ENCODE assay signal across 1 cellular context in the genomic region with DNA sequence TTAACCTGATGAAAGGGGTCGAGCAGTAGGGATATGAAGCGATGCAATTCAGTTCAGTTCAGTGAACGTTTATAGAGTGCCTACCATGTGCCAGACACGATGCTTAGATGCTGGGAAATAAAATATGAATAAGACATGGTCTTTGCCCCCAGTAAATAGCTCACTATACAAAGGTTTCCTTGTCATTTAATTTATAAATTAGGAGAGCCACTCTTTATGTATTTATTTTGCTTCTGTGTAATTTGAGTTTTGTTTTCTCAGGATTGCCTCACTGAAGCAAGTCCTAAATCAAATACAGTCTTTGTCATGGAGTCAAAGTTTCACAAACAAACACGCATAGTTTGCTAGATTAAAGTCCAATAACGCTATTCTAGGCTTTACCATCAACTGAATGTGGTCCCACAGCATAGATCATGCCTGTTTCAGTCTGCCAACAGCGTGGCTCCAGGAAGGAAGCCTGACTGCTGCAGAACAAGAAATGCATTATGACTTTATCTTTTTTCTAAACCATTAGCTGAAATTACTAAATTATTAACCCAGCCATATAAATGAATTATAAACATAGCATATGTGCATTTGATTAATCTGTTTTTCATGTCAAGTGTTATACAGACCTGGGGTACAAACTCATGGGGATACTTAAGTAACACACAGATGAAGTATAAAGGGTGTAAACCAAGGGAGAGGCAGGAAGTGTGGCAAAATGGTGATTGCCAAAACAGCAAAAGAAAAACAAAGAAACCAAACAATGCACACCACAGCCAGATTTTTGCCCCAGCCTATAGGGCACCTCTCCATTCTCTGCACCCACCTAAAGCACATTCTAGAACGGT.
TF ChIP-seq lines count a peak whose summit lies in the region.

No MANE protein-coding gene starts in this region.

TF ChIP-seq in liver, 16 proteins besides CTCF, POLR2A, EP300 and RAD21 (continued from another document):
- peak; percentile 89 for TF ChIP-seq REST (IDR thresholded peaks at IDR 0.05)
- TF ChIP-seq, protein P1, sequence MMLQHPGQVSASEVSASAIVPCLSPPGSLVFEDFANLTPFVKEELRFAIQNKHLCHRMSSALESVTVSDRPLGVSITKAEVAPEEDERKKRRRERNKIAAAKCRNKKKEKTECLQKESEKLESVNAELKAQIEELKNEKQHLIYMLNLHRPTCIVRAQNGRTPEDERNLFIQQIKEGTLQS (IDR thresholded peaks at IDR 0.05), result peak; percentile 77
- peak; percentile 89 for TF ChIP-seq FOXA1 (IDR thresholded peaks at IDR 0.05)
